30 cellular contexts compared by ENCODE assay signal in the genomic region with DNA sequence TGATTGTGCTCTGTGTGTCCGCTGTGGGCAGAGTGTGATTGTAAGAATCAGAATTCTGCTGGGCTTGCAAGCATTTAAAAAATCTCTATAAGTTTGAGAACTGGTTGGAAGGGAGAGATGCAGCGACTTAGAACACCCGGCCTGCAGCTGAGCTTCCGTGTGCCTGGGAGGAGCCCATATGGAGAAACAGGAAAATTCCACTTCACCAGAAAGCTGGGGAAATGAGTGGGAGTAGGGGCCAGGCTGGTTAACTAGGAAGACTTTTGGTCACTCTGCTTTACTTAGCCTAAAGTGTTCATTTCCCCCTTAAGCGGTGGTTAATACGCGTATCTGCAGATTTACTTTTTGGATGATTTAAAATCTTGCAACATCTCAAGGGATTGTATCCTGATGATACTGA.
DNase-seq lines count a peak whose midpoint lies in the region; ATAC-seq and TF ChIP-seq lines count a peak whose summit lies in the region.
"Had no signal": no experiment of that assay in that cellular context is flagged by ENCODE, and none has a peak within 500 bp of the region (broad histone marks: within the 10 kb centered on the region; RNA-seq: fewer than 3 reads in every experiment).

No MANE protein-coding gene starts in this region.

- no peak for TF ChIP-seq CTCF in osteocyte (IDR thresholded peaks at IDR 0.05)

- H3K27ac Mint-ChIP-seq in osteocyte (ENCODE audit: unreplicated experiment) = peak overlapping the region; percentile 34
- H3K27ac Mint-ChIP-seq: activated CD4-positive, alpha-beta T cell treated with anti-CD3 and anti-CD28 coated beads for 36 hours; activated CD8-positive, alpha-beta T cell treated with anti-CD3 and anti-CD28 coated beads for 36 hours; activated T-helper 2 cell treated with anti-CD3 and anti-CD28 coated beads, Interferon-gamma antibody, Interleukin-2, Interleukin-4, amounts not matched to agents 10 μg/mL and 5 μg/mL and 100 μg/mL, durations not matched to agents 14 hours and 24 hours and 36 hours; effector memory CD8-positive, alpha-beta T cell; naive B cell had no signal

- peak in 1 of 2 donors; percentile 34 for ATAC-seq in right cardiac atrium
- ATAC-seq in Right ventricle myocardium superior (ENCODE audit: poor library complexity) = no peak
- ATAC-seq in HG02840 (IDR thresholded peaks at IDR 0.05; ENCODE audit: low FRiP score, unreplicated experiment) = no peak
- ATAC-seq: activated CD4-positive, alpha-beta T cell treated with anti-CD3 and anti-CD28 coated beads for 36 hours; activated CD8-positive, alpha-beta T cell treated with anti-CD3 and anti-CD28 coated beads for 36 hours; effector memory CD8-positive, alpha-beta T cell had no signal

- no peaks in the 10 kb centered on the region for H3K9me3 ChIP-seq in right cardiac atrium (ENCODE audit: control insufficient read depth, low read length)
- H3K9me3 ChIP-seq: BE2C, colonic mucosa, left lung, SJCRH30, testis, vagina had no signal

- H3K36me3 Mint-ChIP-seq in osteocyte (ENCODE audit: unreplicated experiment) = peaks cover 7% of the 10 kb centered on the region
- H3K36me3 Mint-ChIP-seq: naive B cell had no signal

- peak overlapping the region; percentile 46 for H3K27ac ChIP-seq in right cardiac atrium (ENCODE audit: low read length)
- H3K27ac ChIP-seq: colonic mucosa, left lung, SJCRH30, testis, vagina had no signal

- peaks cover 59% of the 10 kb centered on the region for H3K4me1 Mint-ChIP-seq in osteocyte (ENCODE audit: unreplicated experiment)
- H3K4me1 Mint-ChIP-seq: activated CD4-positive, alpha-beta T cell treated with anti-CD3 and anti-CD28 coated beads for 36 hours; naive B cell had no signal

- H3K27me3 Mint-ChIP-seq in osteocyte (ENCODE audit: unreplicated experiment) = no peaks in the 10 kb centered on the region
- H3K27me3 Mint-ChIP-seq: effector memory CD8-positive, alpha-beta T cell had no signal

- intact Hi-C loops in right cardiac atrium (cut with DNase I) = no loop called here
- intact Hi-C loops in Right ventricle myocardium superior (cut with DNase I) = no loop called here

- no peaks in the 10 kb centered on the region for H3K9me3 Mint-ChIP-seq in osteocyte (ENCODE audit: unreplicated experiment)
- H3K9me3 Mint-ChIP-seq: activated CD8-positive, alpha-beta T cell treated with anti-CD3 and anti-CD28 coated beads for 36 hours; activated T-helper 2 cell treated with anti-CD3 and anti-CD28 coated beads, Interferon-gamma antibody, Interleukin-2, Interleukin-4, amounts not matched to agents 10 μg/mL and 5 μg/mL and 100 μg/mL, durations not matched to agents 14 hours and 24 hours and 36 hours; effector memory CD8-positive, alpha-beta T cell; naive B cell had no signal

- H3K4me1 ChIP-seq in right cardiac atrium (ENCODE audit: control insufficient read depth, insufficient read depth, low read length) = peaks cover 22% of the 10 kb centered on the region

- WGBS in right cardiac atrium = 65% methylated on average over 7 of the region's 7 CpGs

- DNase-seq in right cardiac atrium = no peak
- no peak for DNase-seq in Right ventricle myocardium superior
- peak; percentile 21 for DNase-seq in dermis blood vessel endothelial cell
- DNase-seq in osteocyte (ENCODE audit: extremely low spot score, unreplicated experiment) = no peak
- DNase-seq in NCI-H510A (lab: John Stamatoyannopoulos, UW) = no peak
- no peak for DNase-seq in stimulated activated CD8-positive, alpha-beta memory T cell treated with anti-CD3 and anti-CD28 coated beads, Interleukin-4, amount 100 ng/mL, for 48 hours
- no peak for DNase-seq in GF-D8 (lab: John Stamatoyannopoulos, UW)
- DNase-seq: ACHN; activated CD4-positive, alpha-beta T cell treated with anti-CD3 and anti-CD28 coated beads for 36 hours; activated CD8-positive, alpha-beta memory T cell treated with anti-CD3 and anti-CD28 coated beads, Interleukin-2, amount 50 U/mL, for 48 hours; activated CD8-positive, alpha-beta T cell treated with anti-CD3 and anti-CD28 coated beads for 36 hours; activated naive CD4-positive, alpha-beta T cell treated with anti-CD3 and anti-CD28 coated beads, Interleukin-2, amount 50 U/mL, for 16 hours; BE2C; colonic mucosa; effector memory CD8-positive, alpha-beta T cell; erythroblast; HCEC 1CT; Kasumi-1; MV-4-11; naive B cell; NCI-H1436; NCI-H748 treated with DMSO at 0.1 percent for 48 hours; stimulated activated naive CD4-positive, alpha-beta T cell; SW 1271; testis had no signal

- no peak overlapping the region for H3K4me3 ChIP-seq in right cardiac atrium (ENCODE audit: low read length)
- H3K4me3 ChIP-seq: colonic mucosa, left lung, SJCRH30, testis, vagina had no signal

- H3K27me3 ChIP-seq in right cardiac atrium (ENCODE audit: control insufficient read depth, insufficient read depth) = no peaks in the 10 kb centered on the region
- H3K27me3 ChIP-seq: BE2C, colonic mucosa, left lung, SJCRH30, testis, vagina had no signal

- H3K4me3 Mint-ChIP-seq in osteocyte (ENCODE audit: unreplicated experiment) = no peak overlapping the region
- H3K4me3 Mint-ChIP-seq: activated CD4-positive, alpha-beta T cell treated with anti-CD3 and anti-CD28 coated beads for 36 hours; activated CD8-positive, alpha-beta T cell treated with anti-CD3 and anti-CD28 coated beads for 36 hours; effector memory CD8-positive, alpha-beta T cell; naive B cell had no signal
